In genomic region chr1:154749078-154749760, GRCh38 we compare ENCODE assay signal across 8 cellular contexts.
A peak's percentile ranks its signal among the peaks of the same experiment; 100 is the strongest.
DNase-seq lines count a peak whose midpoint lies in the region; ATAC-seq and TF ChIP-seq lines count a peak whose summit lies in the region.

No MANE protein-coding gene starts in this region.

- peak; percentile 38 for DNase-seq in activated T-cell treated with anti-CD3 and anti-CD28 coated beads for 24 hours (ENCODE audit: low read depth)
- no peak for DNase-seq in activated T-cell treated with anti-CD3 and anti-CD28 coated beads, Interleukin-2, amount 50 U/mL, for 4 hours
- peak; percentile 60 for DNase-seq in dermis blood vessel endothelial cell
- peak; percentile 37 to 66 for DNase-seq in stimulated activated CD4-positive, alpha-beta T cell treated with anti-CD3 and anti-CD28 coated beads, Interleukin-2, amount 100 ng/mL, for 24 hours
- no peak for DNase-seq in hepatic stellate cell (ENCODE audit: low spot score)
- DNase-seq in KG1 (lab: John Stamatoyannopoulos, UW): no peak
- no peak for DNase-seq in occipital lobe (lab: John Stamatoyannopoulos, UW)

- peaks cover 12% of the 10 kb centered on the region for H3K4me1 ChIP-seq in OCI-LY3 (ENCODE audit: low read length)

- H2AFZ ChIP-seq in OCI-LY3 (ENCODE audit: low read depth, low read length): no peak overlapping the region

- H3K4me1 Mint-ChIP-seq in activated T-cell treated with anti-CD3 and anti-CD28 coated beads, Interleukin-2, amount 50 U/mL, for 4 hours (ENCODE audit: low read depth): peaks cover 67% of the 10 kb centered on the region

- peak; percentile 70 for TF ChIP-seq CTCF in OCI-LY3 (IDR thresholded peaks at IDR 0.05; ENCODE audit: low read depth, low read length)

- no peaks in the 10 kb centered on the region for H4K20me1 ChIP-seq in OCI-LY3 (ENCODE audit: insufficient read depth, low read length)

- no peaks in the 10 kb centered on the region for H3K9me3 Mint-ChIP-seq in activated T-cell treated with anti-CD3 and anti-CD28 coated beads, Interleukin-2, amount 50 U/mL, for 4 hours

- H3K9ac ChIP-seq in OCI-LY3 (ENCODE audit: low read length): no peak overlapping the region

- H3K79me2 ChIP-seq in OCI-LY3 (ENCODE audit: low read length): no peaks in the 10 kb centered on the region

- H3K36me3 Mint-ChIP-seq in activated T-cell treated with anti-CD3 and anti-CD28 coated beads, Interleukin-2, amount 50 U/mL, for 4 hours (ENCODE audit: insufficient read depth): no peaks in the 10 kb centered on the region

- no peaks in the 10 kb centered on the region for H3K9me3 ChIP-seq in OCI-LY3 (ENCODE audit: insufficient read depth, low read length)

- H3K4me3 Mint-ChIP-seq in activated T-cell treated with anti-CD3 and anti-CD28 coated beads, Interleukin-2, amount 50 U/mL, for 4 hours: no peak overlapping the region

- peaks cover 2% of the 10 kb centered on the region for H3K27me3 Mint-ChIP-seq in activated T-cell treated with anti-CD3 and anti-CD28 coated beads, Interleukin-2, amount 50 U/mL, for 4 hours (ENCODE audit: low read depth)

- no peak overlapping the region for H3K27ac ChIP-seq in OCI-LY3 (ENCODE audit: low read length)

- H3K36me3 ChIP-seq in OCI-LY3 (replicated peaks; ENCODE audit: low read depth, low read length): no peaks in the 10 kb centered on the region

- H3K4me3 ChIP-seq in OCI-LY3 (ENCODE audit: low read length): no peak overlapping the region

- H3K4me2 ChIP-seq in OCI-LY3 (ENCODE audit: low read length): no peak overlapping the region

- peaks cover 32% of the 10 kb centered on the region for H3K27me3 ChIP-seq in OCI-LY3 (ENCODE audit: low read depth, low read length)

- no peak for ATAC-seq in activated T-cell treated with anti-CD3 and anti-CD28 coated beads, Interleukin-2, amount 50 U/mL, for 4 hours

Comparison
In these comparisons a context has a peak if more than half of its experiments do, and no peak if none do; other contexts are left out.
1. DNase-seq: peak in activated T-cell treated with anti-CD3 and anti-CD28 coated beads for 24 hours (single experiment), dermis blood vessel endothelial cell (single experiment) and stimulated activated CD4-positive, alpha-beta T cell treated with anti-CD3 and anti-CD28 coated beads, Interleukin-2, amount 100 ng/mL, for 24 hours (2 of 2); none in activated T-cell treated with anti-CD3 and anti-CD28 coated beads, Interleukin-2, amount 50 U/mL, for 4 hours (single experiment), hepatic stellate cell (single experiment), KG1 (single experiment) and occipital lobe (single experiment).